Comparison of ENCODE assay signal across 2 cellular contexts in the genomic region with DNA sequence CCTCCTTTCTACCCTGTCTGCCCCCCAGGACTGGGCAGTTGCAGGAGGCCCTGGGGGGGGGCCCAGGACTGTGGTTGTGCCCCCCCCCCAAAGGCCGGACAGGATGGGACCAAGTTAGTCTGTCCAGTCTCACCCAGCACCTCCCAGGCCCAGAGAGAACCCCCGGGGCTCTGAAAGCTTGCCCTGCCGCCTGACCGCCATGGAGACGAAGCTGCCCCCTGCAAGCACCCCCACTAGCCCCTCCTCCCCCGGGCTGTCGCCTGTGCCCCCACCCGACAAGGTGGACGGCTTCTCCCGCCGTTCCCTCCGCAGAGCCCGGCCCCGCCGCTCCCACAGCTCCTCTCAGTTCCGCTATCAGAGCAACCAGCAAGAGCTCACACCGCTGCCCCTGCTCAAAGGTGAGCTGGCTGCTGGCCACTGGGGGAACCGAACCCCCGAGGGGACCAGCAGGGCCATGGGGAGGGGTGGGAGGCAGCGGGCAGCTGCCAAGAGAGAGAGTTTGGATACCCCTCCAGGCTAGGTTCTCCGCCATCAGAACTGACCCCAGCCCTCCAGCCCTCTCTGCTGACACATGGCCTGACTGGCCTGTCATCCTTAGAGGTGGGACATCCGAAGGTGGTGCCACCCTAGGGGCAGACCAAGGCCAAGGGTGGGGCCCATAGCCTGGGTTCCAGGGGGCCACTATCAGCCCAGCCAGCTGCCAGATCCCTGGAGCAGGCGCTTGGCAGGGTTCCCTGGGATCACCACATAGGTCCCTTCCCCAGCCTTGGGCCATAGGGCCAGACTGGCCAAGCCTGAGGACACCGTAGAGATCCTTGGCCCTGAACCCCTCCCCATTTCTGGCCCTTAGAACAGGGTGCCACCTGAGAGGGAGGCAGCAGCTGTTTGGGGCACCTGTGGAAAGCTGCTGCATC.
TF ChIP-seq lines count a peak whose summit lies in the region.

No MANE protein-coding gene starts in this region.

TF ChIP-seq in SK-N-SH, 30 proteins besides CTCF, POLR2A, EP300 and RAD21:
- TF ChIP-seq RCOR1 (IDR thresholded peaks at IDR 0.05; ENCODE audit: low read length) (no peak), JUND (IDR thresholded peaks at IDR 0.05) (no peak), RXRA (IDR thresholded peaks at IDR 0.05; ENCODE audit: borderline replicate concordance, low read depth) (no peak), GATA2 (CRISPR knock-in tag; IDR thresholded peaks at IDR 0.05) (no peak), YY1 (IDR thresholded peaks at IDR 0.05; ENCODE audit: low read depth) (no peak), MXI1 (IDR thresholded peaks at IDR 0.05; ENCODE audit: low read depth, low read length) (no peak), RFX5 (IDR thresholded peaks at IDR 0.05; ENCODE audit: low read length) (no peak), EZH2phosphoT487 (IDR thresholded peaks at IDR 0.05; ENCODE audit: borderline replicate concordance, low read depth) (no peak), TAF1 (IDR thresholded peaks at IDR 0.05; ENCODE audit: borderline replicate concordance, low read depth, low read length) (no peak), TCF12 (IDR thresholded peaks at IDR 0.05) (no peak), FOSL2 (IDR thresholded peaks at IDR 0.05; ENCODE audit: borderline replicate concordance, low read depth) (no peak), IRF3 (IDR thresholded peaks at IDR 0.05; ENCODE audit: low read depth, low read length) (no peak), FOXJ3 (CRISPR knock-in tag; IDR thresholded peaks at IDR 0.05) (no peak), NFIC (IDR thresholded peaks at IDR 0.05; ENCODE audit: borderline replicate concordance) (no peak)
- TF ChIP-seq, protein P1, sequence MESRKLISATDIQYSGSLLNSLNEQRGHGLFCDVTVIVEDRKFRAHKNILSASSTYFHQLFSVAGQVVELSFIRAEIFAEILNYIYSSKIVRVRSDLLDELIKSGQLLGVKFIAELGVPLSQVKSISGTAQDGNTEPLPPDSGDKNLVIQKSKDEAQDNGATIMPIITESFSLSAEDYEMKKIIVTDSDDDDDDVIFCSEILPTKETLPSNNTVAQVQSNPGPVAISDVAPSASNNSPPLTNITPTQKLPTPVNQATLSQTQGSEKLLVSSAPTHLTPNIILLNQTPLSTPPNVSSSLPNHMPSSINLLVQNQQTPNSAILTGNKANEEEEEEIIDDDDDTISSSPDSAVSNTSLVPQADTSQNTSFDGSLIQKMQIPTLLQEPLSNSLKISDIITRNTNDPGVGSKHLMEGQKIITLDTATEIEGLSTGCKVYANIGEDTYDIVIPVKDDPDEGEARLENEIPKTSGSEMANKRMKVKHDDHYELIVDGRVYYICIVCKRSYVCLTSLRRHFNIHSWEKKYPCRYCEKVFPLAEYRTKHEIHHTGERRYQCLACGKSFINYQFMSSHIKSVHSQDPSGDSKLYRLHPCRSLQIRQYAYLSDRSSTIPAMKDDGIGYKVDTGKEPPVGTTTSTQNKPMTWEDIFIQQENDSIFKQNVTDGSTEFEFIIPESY (IDR thresholded peaks at IDR 0.05; ENCODE audit: borderline replicate concordance, low read depth), result no peak
- TF ChIP-seq, protein P2, sequence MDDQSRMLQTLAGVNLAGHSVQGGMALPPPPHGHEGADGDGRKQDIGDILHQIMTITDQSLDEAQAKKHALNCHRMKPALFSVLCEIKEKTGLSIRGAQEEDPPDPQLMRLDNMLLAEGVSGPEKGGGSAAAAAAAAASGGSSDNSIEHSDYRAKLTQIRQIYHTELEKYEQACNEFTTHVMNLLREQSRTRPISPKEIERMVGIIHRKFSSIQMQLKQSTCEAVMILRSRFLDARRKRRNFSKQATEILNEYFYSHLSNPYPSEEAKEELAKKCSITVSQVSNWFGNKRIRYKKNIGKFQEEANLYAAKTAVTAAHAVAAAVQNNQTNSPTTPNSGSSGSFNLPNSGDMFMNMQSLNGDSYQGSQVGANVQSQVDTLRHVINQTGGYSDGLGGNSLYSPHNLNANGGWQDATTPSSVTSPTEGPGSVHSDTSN (IDR thresholded peaks at IDR 0.05), result no peak
- TF ChIP-seq, protein P3, sequence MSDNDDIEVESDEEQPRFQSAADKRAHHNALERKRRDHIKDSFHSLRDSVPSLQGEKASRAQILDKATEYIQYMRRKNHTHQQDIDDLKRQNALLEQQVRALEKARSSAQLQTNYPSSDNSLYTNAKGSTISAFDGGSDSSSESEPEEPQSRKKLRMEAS (IDR thresholded peaks at IDR 0.05; ENCODE audit: low read depth), result no peak
TF ChIP-seq in SK-N-SH: peak in this region for 0.

TF ChIP-seq in SK-N-SH treated with all-trans-retinoic acid at 6 μM for 48 hours, 23 proteins besides CTCF, POLR2A, EP300 and RAD21:
- TF ChIP-seq RARB (CRISPR knock-in tag; IDR thresholded peaks at IDR 0.05), result no peak
- no peak for TF ChIP-seq SNAI2 (CRISPR knock-in tag; IDR thresholded peaks at IDR 0.05)
- TF ChIP-seq GLIS3 (CRISPR knock-in tag; IDR thresholded peaks at IDR 0.05), result no peak
- TF ChIP-seq, protein P4, sequence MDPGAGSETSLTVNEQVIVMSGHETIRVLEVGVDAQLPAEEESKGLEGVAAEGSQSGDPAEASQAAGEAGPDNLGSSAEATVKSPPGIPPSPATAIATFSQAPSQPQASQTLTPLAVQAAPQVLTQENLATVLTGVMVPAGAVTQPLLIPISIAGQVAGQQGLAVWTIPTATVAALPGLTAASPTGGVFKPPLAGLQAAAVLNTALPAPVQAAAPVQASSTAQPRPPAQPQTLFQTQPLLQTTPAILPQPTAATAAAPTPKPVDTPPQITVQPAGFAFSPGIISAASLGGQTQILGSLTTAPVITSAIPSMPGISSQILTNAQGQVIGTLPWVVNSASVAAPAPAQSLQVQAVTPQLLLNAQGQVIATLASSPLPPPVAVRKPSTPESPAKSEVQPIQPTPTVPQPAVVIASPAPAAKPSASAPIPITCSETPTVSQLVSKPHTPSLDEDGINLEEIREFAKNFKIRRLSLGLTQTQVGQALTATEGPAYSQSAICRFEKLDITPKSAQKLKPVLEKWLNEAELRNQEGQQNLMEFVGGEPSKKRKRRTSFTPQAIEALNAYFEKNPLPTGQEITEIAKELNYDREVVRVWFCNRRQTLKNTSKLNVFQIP (CRISPR knock-in tag; IDR thresholded peaks at IDR 0.05; ENCODE audit: borderline replicate concordance, low read depth), result no peak
- TF ChIP-seq OSR1 (CRISPR knock-in tag; IDR thresholded peaks at IDR 0.05), result no peak
- TF ChIP-seq PPARA (CRISPR knock-in tag; IDR thresholded peaks at IDR 0.05; ENCODE audit: borderline replicate concordance), result no peak
- TF ChIP-seq ZFP30 (CRISPR knock-in tag; IDR thresholded peaks at IDR 0.05), result no peak
- no peak for TF ChIP-seq ARNTL (CRISPR knock-in tag; IDR thresholded peaks at IDR 0.05; ENCODE audit: borderline replicate concordance, low read depth)
- no peak for TF ChIP-seq ZNF70 (CRISPR knock-in tag; IDR thresholded peaks at IDR 0.05)
- TF ChIP-seq, protein P5, sequence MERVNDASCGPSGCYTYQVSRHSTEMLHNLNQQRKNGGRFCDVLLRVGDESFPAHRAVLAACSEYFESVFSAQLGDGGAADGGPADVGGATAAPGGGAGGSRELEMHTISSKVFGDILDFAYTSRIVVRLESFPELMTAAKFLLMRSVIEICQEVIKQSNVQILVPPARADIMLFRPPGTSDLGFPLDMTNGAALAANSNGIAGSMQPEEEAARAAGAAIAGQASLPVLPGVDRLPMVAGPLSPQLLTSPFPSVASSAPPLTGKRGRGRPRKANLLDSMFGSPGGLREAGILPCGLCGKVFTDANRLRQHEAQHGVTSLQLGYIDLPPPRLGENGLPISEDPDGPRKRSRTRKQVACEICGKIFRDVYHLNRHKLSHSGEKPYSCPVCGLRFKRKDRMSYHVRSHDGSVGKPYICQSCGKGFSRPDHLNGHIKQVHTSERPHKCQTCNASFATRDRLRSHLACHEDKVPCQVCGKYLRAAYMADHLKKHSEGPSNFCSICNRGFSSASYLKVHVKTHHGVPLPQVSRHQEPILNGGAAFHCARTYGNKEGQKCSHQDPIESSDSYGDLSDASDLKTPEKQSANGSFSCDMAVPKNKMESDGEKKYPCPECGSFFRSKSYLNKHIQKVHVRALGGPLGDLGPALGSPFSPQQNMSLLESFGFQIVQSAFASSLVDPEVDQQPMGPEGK (CRISPR knock-in tag; IDR thresholded peaks at IDR 0.05; ENCODE audit: borderline replicate concordance), result no peak
- TF ChIP-seq ISL1 (CRISPR knock-in tag; IDR thresholded peaks at IDR 0.05), result no peak
- TF ChIP-seq BACH2 (CRISPR knock-in tag; IDR thresholded peaks at IDR 0.05; ENCODE audit: borderline replicate concordance), result no peak
- TF ChIP-seq ESRRG (CRISPR knock-in tag; IDR thresholded peaks at IDR 0.05), result no peak
